Comparison of ENCODE assay signal across 28 cellular contexts in genomic region chr4:78169728-78170127, GRCh38.
"Had no signal": no experiment of that assay in that cellular context is flagged by ENCODE, and none has a peak within 500 bp of the region (broad histone marks: within the 10 kb centered on the region; RNA-seq: fewer than 3 reads in every experiment).

No MANE protein-coding gene starts in this region.

- H3K36me3 ChIP-seq: colonic mucosa, esophagus muscularis mucosa, esophagus squamous epithelium, gastrocnemius medialis, gastroesophageal sphincter, heart left ventricle, heart right ventricle had no signal

- H3K4me1 ChIP-seq: colonic mucosa, esophagus squamous epithelium, foreskin keratinocyte, gastrocnemius medialis, gastroesophageal sphincter, heart left ventricle, heart right ventricle had no signal

- FAIRE-seq: colon, endometrium, endothelial cell of umbilical vein, frontal cortex had no signal

- ATAC-seq: effector memory CD8-positive, alpha-beta T cell; esophagus mucosa; foreskin keratinocyte; gastrocnemius medialis; gastroesophageal sphincter; heart left ventricle; heart right ventricle had no signal

- H3K9me3 ChIP-seq: colonic mucosa, esophagus muscularis mucosa, esophagus squamous epithelium, gastrocnemius medialis, gastroesophageal sphincter, heart left ventricle, heart right ventricle had no signal

- H3K27ac ChIP-seq: colonic mucosa, coronary artery, dorsolateral prefrontal cortex, epithelial cell of prostate, esophagus muscularis mucosa, esophagus squamous epithelium, foreskin keratinocyte, gastrocnemius medialis, gastroesophageal sphincter, heart left ventricle, heart right ventricle had no signal

- DNase-seq: colonic mucosa; cortex of kidney; dermis blood vessel endothelial cell; dorsolateral prefrontal cortex; effector CD4-positive, alpha-beta T cell; effector CD8-positive, alpha-beta T cell; effector memory CD4-positive, alpha-beta T cell; effector memory CD8-positive, alpha-beta T cell; endodermal cell; erythroblast; esophagus squamous epithelium; foreskin fibroblast; foreskin keratinocyte; foreskin melanocyte; gastrocnemius medialis; glutamatergic neuron; head of caudate nucleus; heart left ventricle; heart right ventricle had no signal

- H3K27me3 ChIP-seq: colonic mucosa, dorsolateral prefrontal cortex, esophagus muscularis mucosa, esophagus squamous epithelium, foreskin keratinocyte, gastrocnemius medialis, gastroesophageal sphincter, heart left ventricle, heart right ventricle had no signal

- H3K4me3 ChIP-seq: colonic mucosa, coronary artery, dorsolateral prefrontal cortex, esophagus muscularis mucosa, esophagus squamous epithelium, gastrocnemius medialis, gastroesophageal sphincter, heart left ventricle, heart right ventricle had no signal
